In the genomic region with DNA sequence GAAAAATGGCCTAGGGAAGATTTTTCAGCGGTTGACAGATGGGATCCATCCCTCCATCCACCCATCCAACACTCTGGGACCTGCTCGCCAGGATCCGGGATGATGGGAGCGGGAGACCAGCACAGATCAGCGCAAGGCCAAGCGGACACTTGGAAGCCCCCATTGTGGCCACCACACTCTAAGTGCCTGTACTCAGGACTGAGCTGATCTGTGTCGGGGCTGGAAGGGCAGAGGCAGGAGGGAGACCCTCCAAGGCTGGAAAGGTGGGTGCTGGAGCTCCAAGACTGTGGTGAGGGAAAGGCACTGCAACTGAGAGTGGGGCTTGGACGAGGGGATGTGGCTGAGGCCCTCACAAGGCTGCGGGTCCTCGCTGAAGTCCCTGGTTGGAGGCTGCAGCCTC, we compare ENCODE assay signal across 8 cellular contexts.
"Had no signal": no experiment of that assay in that cellular context is flagged by ENCODE, and none has a peak within 500 bp of the region (broad histone marks: within the 10 kb centered on the region; RNA-seq: fewer than 3 reads in every experiment).

No MANE protein-coding gene starts in this region.

- ATAC-seq: HCT116, HepG2 had no signal

- H2AFZ ChIP-seq: GM23248 had no signal

- DNase-seq: GM23248, GOT3, HFFc6 had no signal

- H3K9ac ChIP-seq: GM23248 had no signal

- H3K4me1 ChIP-seq: HAP-1 had no signal

- H3K27me3 Mint-ChIP-seq: IgD-negative memory B cell had no signal

- H3K4me3 Mint-ChIP-seq: HFFc6, IgD-negative memory B cell had no signal

- H3K36me3 ChIP-seq: HAP-1 had no signal

- H3K27ac ChIP-seq: GM23248, HL-60 had no signal

- H3K27ac Mint-ChIP-seq: HFFc6, IgD-negative memory B cell had no signal

- H3K4me3 ChIP-seq: GM23248, HAP-1 had no signal
